Comparison of ENCODE assay signal across 16 cellular contexts in genomic region chr5:119404033-119404432, GRCh38.
"Had no signal": no experiment of that assay in that cellular context is flagged by ENCODE, and none has a peak within 500 bp of the region (broad histone marks: within the 10 kb centered on the region; RNA-seq: fewer than 3 reads in every experiment).

No MANE protein-coding gene starts in this region.

- FAIRE-seq: pancreas had no signal

- H3K27me3 Mint-ChIP-seq: activated naive CD8-positive, alpha-beta T cell treated with anti-CD3 and anti-CD28 coated beads, Interleukin-2, amount 10 ng/mL, durations not matched to agents 7 days and 5 days; naive thymus-derived CD8-positive, alpha-beta T cell had no signal

- H3K9me3 ChIP-seq: body of pancreas, mucosa of descending colon, pancreas had no signal

- H3K27ac ChIP-seq: body of pancreas, epithelial cell of prostate, foreskin keratinocyte, hepatocyte, pancreas had no signal

- H3K36me3 ChIP-seq: pancreas had no signal

- H3K4me3 ChIP-seq: body of pancreas, hepatocyte, mucosa of descending colon, pancreas, smooth muscle cell had no signal

- H3K4me3 Mint-ChIP-seq: activated naive CD8-positive, alpha-beta T cell treated with anti-CD3 and anti-CD28 coated beads, Interleukin-2, amount 10 ng/mL, durations not matched to agents 7 days and 5 days; endodermal cell; stimulated activated effector memory CD8-positive, alpha-beta T cell treated with anti-CD3 and anti-CD28 coated beads, Interleukin-12 subunit alpha, Interleukin-12 subunit beta, amount 100 ng/mL, for 72 hours had no signal

- H3K4me2 ChIP-seq: hepatocyte, smooth muscle cell had no signal

- H3K27me3 ChIP-seq: body of pancreas, foreskin keratinocyte, hepatocyte, pancreas had no signal

- H2AFZ ChIP-seq: hepatocyte had no signal

- H3K36me3 Mint-ChIP-seq: naive thymus-derived CD8-positive, alpha-beta T cell had no signal

- H3K79me2 ChIP-seq: hepatocyte had no signal

- H3K27ac Mint-ChIP-seq: activated naive CD8-positive, alpha-beta T cell treated with anti-CD3 and anti-CD28 coated beads, Interleukin-2, amount 10 ng/mL, durations not matched to agents 7 days and 5 days; endodermal cell; stimulated activated effector memory CD8-positive, alpha-beta T cell treated with anti-CD3 and anti-CD28 coated beads, Interleukin-12 subunit alpha, Interleukin-12 subunit beta, amount 100 ng/mL, for 72 hours had no signal

- ATAC-seq: body of pancreas; foreskin keratinocyte; mucosa of descending colon; naive thymus-derived CD8-positive, alpha-beta T cell; pancreas; sciatic nerve; stimulated activated effector memory CD8-positive, alpha-beta T cell treated with anti-CD3 and anti-CD28 coated beads, Interleukin-12 subunit alpha, Interleukin-12 subunit beta, amount 100 ng/mL, for 72 hours had no signal

- DNase-seq: activated CD4-positive, alpha-beta T cell treated with anti-CD3 and anti-CD28 coated beads for 1 hour; activated naive CD4-positive, alpha-beta T cell; activated naive CD8-positive, alpha-beta T cell treated with anti-CD3 and anti-CD28 coated beads, Interleukin-2, amount 10 ng/mL, durations not matched to agents 7 days and 5 days; body of pancreas; endodermal cell; foreskin keratinocyte; mesenchymal stem cell; mucosa of descending colon; naive thymus-derived CD8-positive, alpha-beta T cell; pancreas; stimulated activated CD4-positive, alpha-beta T cell treated with anti-CD3 and anti-CD28 coated beads, Interleukin-4, amount 100 ng/mL, for 24 hours had no signal

- H3K9me3 Mint-ChIP-seq: activated naive CD8-positive, alpha-beta T cell treated with anti-CD3 and anti-CD28 coated beads, Interleukin-2, amount 10 ng/mL, durations not matched to agents 7 days and 5 days; endodermal cell; naive thymus-derived CD8-positive, alpha-beta T cell; stimulated activated effector memory CD8-positive, alpha-beta T cell treated with anti-CD3 and anti-CD28 coated beads, Interleukin-12 subunit alpha, Interleukin-12 subunit beta, amount 100 ng/mL, for 72 hours had no signal
